In the genomic region with DNA sequence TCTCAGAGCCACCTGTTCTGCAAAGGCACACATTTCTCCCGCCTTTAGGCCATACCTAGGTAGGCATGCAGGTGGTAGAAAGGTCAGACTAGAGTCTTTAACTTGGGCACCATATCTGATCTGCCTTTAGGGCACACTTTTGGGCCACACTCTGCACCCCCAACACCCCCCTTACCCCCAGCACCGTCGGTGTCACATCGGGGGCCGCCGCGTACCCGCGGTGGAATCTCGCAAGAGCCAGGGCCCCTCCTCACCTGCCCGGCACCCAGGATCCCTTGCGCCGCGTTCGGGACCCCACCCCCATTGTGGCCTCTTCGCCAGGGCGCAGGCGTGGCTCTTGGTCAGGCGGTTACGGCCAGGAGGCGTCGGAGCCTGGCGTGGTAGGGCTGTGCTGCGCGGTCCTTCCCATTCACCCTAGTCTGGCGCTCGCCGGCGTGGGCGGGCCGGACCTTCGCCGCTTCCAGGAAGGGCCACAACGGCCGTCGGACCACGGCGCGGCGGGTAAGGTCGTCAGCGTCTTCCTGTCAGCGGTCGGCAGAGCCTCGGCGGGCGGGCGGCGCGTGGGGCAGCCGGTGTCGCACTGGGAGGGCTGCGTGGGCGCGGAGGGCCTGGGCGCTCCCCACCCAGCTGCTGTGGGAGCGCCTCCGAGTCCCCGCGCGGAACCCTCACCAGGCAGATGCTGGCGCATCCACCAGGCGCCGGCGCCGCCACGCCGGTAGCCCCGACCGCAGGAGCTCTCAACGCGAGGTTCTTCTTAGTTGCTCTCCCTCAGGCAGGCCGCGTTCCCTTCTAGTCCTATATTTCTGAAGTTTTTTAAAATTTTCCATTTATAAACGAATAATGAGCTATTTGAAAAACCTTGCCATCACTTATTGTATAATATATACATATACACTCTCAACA, we compare ENCODE assay signal across 8 cellular contexts. TPM values are rescaled to one million over a fixed set of nuclear protein-coding genes. Genes with fewer than 3 reads are reported as not detected.
DNase-seq lines count a peak whose midpoint lies in the region; ATAC-seq, FAIRE-seq and TF ChIP-seq lines count a peak whose summit lies in the region.

A gene (plus strand): TSS at position 341 of the 903 bp plus-strand sequence. CDS start 23,028 bp downstream, outside the sequence.

- peak within 1 kb of the TSS; percentile 56 for H3K9ac ChIP-seq in keratinocyte (ENCODE audit: control insufficient read depth, extremely low read depth, insufficient read depth, low read length)

- FAIRE-seq in keratinocyte (lab: Jason Lieb, UNC): no peak

- H3K4me3 ChIP-seq in Jurkat, Clone E6-1 (ENCODE audit: low read length): peak within 1 kb of the TSS; percentile 64
- H3K4me3 ChIP-seq in keratinocyte (ENCODE audit: control insufficient read depth in 2 of 3, extremely low read depth in 1 of 3, insufficient read depth in 2 of 3, low read depth in 1 of 3, low read length in 3 of 3): peak within 1 kb of the TSS; percentile 26 to 64 (median 60)
- H3K4me3 ChIP-seq in spleen: peak within 1 kb of the TSS; percentile 29 to 66 (median 38)

- no peaks in the 10 kb centered on the region for H3K4me1 ChIP-seq in keratinocyte (ENCODE audit: control insufficient read depth, extremely low read depth, insufficient read depth, low read length)
- H3K4me1 ChIP-seq in spleen: peaks cover 0 to 13% (median 3%) of the 10 kb centered on the region in 6 donors

- H3K4me2 ChIP-seq in keratinocyte (ENCODE audit: control insufficient read depth, extremely low read depth, insufficient read depth, low read depth, low read length): peak within 1 kb of the TSS; percentile 78

- H3K27me3 ChIP-seq in keratinocyte (ENCODE audit: control insufficient read depth, extremely low read depth, insufficient read depth, low read length): no peaks in the 10 kb centered on the region
- H3K27me3 ChIP-seq in spleen (replicated peaks in 1 of 7): peaks cover 0 to 24% (median 8%) of the 10 kb centered on the region in 7 donors

- DNase-seq in AG08396 (ENCODE audit: low spot score) (peak; percentile 88), GM13977 (ENCODE audit: low spot score) (peak; percentile 76), RPMI8226 (peak; percentile 78), cerebellar cortex (ENCODE audit: low spot score) (peak; percentile 54), keratinocyte (ENCODE audit: low read depth, low spot score) (no peak), spleen (peak; percentile 89)
- DNase-seq in Jurkat, Clone E6-1 (ENCODE audit: low read depth, low spot score): peak; percentile 18

- in situ Hi-C loops in GM13977 (cut with MboI; ENCODE audit: low pct_unique_long_range_greater_than_20kb, low sequenced_read_pairs, unreplicated experiment): no loop called here

- WGBS in spleen, 5 donors: 2 to 5% (median 3%) methylated on average over 43 to 75 of the region's 75 CpGs

- H3K36me3 ChIP-seq in keratinocyte (ENCODE audit: control insufficient read depth in 2 of 2, extremely low read depth in 1 of 2, insufficient read depth in 2 of 2, low read length in 2 of 2) (no peaks in the 10 kb centered on the region), spleen (no peaks in the 10 kb centered on the region)

- ATAC-seq in HG03457 (IDR thresholded peaks at IDR 0.05; ENCODE audit: unreplicated experiment): no peak

- no peaks in the 10 kb centered on the region for H3K79me2 ChIP-seq in keratinocyte (ENCODE audit: control insufficient read depth, insufficient read depth, low read length)

- peak in 1 of 3 donors; percentile 25 for TF ChIP-seq POLR2A in spleen (IDR thresholded peaks at IDR 0.05)

- no peaks in the 10 kb centered on the region for H4K20me1 ChIP-seq in keratinocyte (ENCODE audit: control insufficient read depth, extremely low read depth, insufficient read depth, low read length)

- H3K27ac ChIP-seq in keratinocyte (ENCODE audit: control insufficient read depth, insufficient read depth, low read length): no peak within 1 kb of the TSS
- peak within 1 kb of the TSS in 6 of 8 donors; percentile 39 to 76 (median 66) for H3K27ac ChIP-seq in spleen

- H3K9me1 ChIP-seq in keratinocyte (ENCODE audit: control insufficient read depth, extremely low read depth, insufficient read depth, low read length): no peaks in the 10 kb centered on the region

- H3K9me3 ChIP-seq in keratinocyte (ENCODE audit: control insufficient read depth, low read depth, low read length) (peaks cover 2% of the 10 kb centered on the region), spleen (peaks cover 0 to 34% (median 30%) of the 10 kb centered on the region in 8 donors)

- dilution Hi-C loops in keratinocyte (cut with MboI; ENCODE audit: extremely low pct_ligation_motif_present, low sequenced_read_pairs): no loop called here

- H2AFZ ChIP-seq in keratinocyte (ENCODE audit: control insufficient read depth, low read length): peak within 1 kb of the TSS; percentile 91

- TF ChIP-seq CTCF in GM13977 (IDR thresholded peaks at IDR 0.05; ENCODE audit: extremely low read depth, insufficient read depth, missing control alignments): no peak
- TF ChIP-seq CTCF in keratinocyte (optimal IDR thresholded peaks at IDR 0.05 in 1 of 3, IDR thresholded peaks at IDR 0.05 in 1 of 3, conservative IDR thresholded peaks at IDR 0.05 in 1 of 3; ENCODE audit: extremely low read depth in 1 of 3, insufficient read depth in 2 of 3, low read length in 3 of 3): no peak
- TF ChIP-seq CTCF in spleen (IDR thresholded peaks at IDR 0.05 in 8 of 11, conservative IDR thresholded peaks at IDR 0.05 in 3 of 11): no peak

- intact Hi-C loops in spleen (cut with DNase I; ENCODE audit: low total_unique reads): no loop called here

RNA-seq across cellular contexts. Expression of the gene that starts here (rescaled TPM):
- 21.9 TPM for polyA plus RNA-seq in Jurkat, Clone E6-1 (2012; ENCODE audit: insufficient read depth, insufficient read length)
- 2.5 to 6.4 TPM (median 3.0 TPM) in 3 replicates for polyA plus RNA-seq in keratinocyte
- 7.9 TPM for polyA plus RNA-seq in keratinocyte (2011; ENCODE audit: low read depth)
- polyA plus RNA-seq in keratinocyte (2011; cell fraction: cytosol; rRNA removed): 3.4 and 6.9 TPM in 2 replicates
- 9.6 and 13.2 TPM in 2 replicates for polyA plus RNA-seq in keratinocyte (2011; cell fraction: nucleus; rRNA removed)
- polyA plus RNA-seq in keratinocyte (2012; ENCODE audit: low replicate concordance): 2.7 and 3.9 TPM in 2 replicates
- polyA minus RNA-seq in keratinocyte: 2.1 to 5.6 TPM in 2 of 3 replicates, not detected in the other
- 11.1 TPM for polyA minus RNA-seq in keratinocyte (2011; cell fraction: cytosol; rRNA and poly(A)+ RNA removed)
- polyA minus RNA-seq in keratinocyte (2011; cell fraction: nucleus; rRNA and poly(A)+ RNA removed): 9.5 and 29.1 TPM in 2 replicates
- 1 to 10 TPM; 1.9 to 6.4 (median 5.3) TPM for total RNA-seq in spleen
- 1 to 10 TPM in 1 of 3 donors, under 1 TPM in 2; 0.70 to 1.3 (median 0.88) TPM for polyA plus RNA-seq in spleen
